ENCODE assay signal across 1 cellular context in genomic region chr4:14446311-14446710, GRCh38.
TF ChIP-seq lines count a peak whose summit lies in the region.

No MANE protein-coding gene starts in this region.

TF ChIP-seq in IMR-90, 13 proteins besides CTCF, POLR2A, EP300 and RAD21 (continued from another document):
- TF ChIP-seq NFE2L2 (IDR thresholded peaks at IDR 0.05; ENCODE audit: low read depth, low read length) (no peak), ELK1 (IDR thresholded peaks at IDR 0.05; ENCODE audit: borderline replicate concordance, low read depth, low read length) (no peak), CEBPB (IDR thresholded peaks at IDR 0.05; ENCODE audit: low read depth, low read length) (no peak), RFX5 (IDR thresholded peaks at IDR 0.05; ENCODE audit: low read depth, low read length) (no peak), MAFK (IDR thresholded peaks at IDR 0.05; ENCODE audit: low read depth, low read length) (no peak), RCOR1 (IDR thresholded peaks at IDR 0.05; ENCODE audit: insufficient replicate concordance, low read length) (no peak), MXI1 (IDR thresholded peaks at IDR 0.05; ENCODE audit: borderline replicate concordance, low read depth, low read length) (no peak), SMC3 (IDR thresholded peaks at IDR 0.05; ENCODE audit: low read depth, low read length) (no peak)
